In the genomic region with DNA sequence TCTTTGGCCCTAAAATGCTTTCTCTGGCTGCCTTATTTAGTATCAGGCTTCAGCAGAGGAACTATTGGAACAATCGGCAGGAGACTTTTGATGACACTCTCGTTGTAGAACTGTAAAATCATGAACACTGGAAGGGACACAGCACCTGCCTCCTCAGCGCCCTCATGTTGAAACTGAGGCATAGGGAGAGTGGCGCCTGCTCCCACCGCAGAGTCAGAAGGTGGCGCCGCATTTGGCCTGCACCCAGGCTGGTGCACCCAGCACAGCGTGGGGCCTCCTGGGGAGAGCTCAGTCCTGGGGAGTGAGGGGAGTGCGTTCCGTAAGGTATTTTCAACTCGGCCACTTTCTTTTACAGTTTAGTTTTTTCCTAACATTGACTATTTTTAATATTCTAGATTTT, we compare ENCODE assay signal across 2 cellular contexts.
TF ChIP-seq lines count a peak whose summit lies in the region.

No MANE protein-coding gene starts in this region.

TF ChIP-seq in GM23338, 12 proteins besides CTCF, POLR2A, EP300 and RAD21 (continues in another document):
- TF ChIP-seq POLR2AphosphoS5 (IDR thresholded peaks at IDR 0.05; ENCODE audit: low read depth) (no peak), ZNF114 (CRISPR knock-in tag; IDR thresholded peaks at IDR 0.05) (no peak), ETS1 (IDR thresholded peaks at IDR 0.05) (no peak), NANOG (IDR thresholded peaks at IDR 0.05; ENCODE audit: borderline replicate concordance) (no peak), EZH2 (IDR thresholded peaks at IDR 0.05; ENCODE audit: low read depth, unreplicated experiment) (no peak), REST (IDR thresholded peaks at IDR 0.05; ENCODE audit: unreplicated experiment) (no peak), STAT1 (IDR thresholded peaks at IDR 0.05; ENCODE audit: unreplicated experiment) (no peak), ZNF331 (CRISPR knock-in tag; IDR thresholded peaks at IDR 0.05; ENCODE audit: low read depth) (no peak), EZH2phosphoT487 (IDR thresholded peaks at IDR 0.05; ENCODE audit: unreplicated experiment) (no peak)
- TF ChIP-seq, protein P1, sequence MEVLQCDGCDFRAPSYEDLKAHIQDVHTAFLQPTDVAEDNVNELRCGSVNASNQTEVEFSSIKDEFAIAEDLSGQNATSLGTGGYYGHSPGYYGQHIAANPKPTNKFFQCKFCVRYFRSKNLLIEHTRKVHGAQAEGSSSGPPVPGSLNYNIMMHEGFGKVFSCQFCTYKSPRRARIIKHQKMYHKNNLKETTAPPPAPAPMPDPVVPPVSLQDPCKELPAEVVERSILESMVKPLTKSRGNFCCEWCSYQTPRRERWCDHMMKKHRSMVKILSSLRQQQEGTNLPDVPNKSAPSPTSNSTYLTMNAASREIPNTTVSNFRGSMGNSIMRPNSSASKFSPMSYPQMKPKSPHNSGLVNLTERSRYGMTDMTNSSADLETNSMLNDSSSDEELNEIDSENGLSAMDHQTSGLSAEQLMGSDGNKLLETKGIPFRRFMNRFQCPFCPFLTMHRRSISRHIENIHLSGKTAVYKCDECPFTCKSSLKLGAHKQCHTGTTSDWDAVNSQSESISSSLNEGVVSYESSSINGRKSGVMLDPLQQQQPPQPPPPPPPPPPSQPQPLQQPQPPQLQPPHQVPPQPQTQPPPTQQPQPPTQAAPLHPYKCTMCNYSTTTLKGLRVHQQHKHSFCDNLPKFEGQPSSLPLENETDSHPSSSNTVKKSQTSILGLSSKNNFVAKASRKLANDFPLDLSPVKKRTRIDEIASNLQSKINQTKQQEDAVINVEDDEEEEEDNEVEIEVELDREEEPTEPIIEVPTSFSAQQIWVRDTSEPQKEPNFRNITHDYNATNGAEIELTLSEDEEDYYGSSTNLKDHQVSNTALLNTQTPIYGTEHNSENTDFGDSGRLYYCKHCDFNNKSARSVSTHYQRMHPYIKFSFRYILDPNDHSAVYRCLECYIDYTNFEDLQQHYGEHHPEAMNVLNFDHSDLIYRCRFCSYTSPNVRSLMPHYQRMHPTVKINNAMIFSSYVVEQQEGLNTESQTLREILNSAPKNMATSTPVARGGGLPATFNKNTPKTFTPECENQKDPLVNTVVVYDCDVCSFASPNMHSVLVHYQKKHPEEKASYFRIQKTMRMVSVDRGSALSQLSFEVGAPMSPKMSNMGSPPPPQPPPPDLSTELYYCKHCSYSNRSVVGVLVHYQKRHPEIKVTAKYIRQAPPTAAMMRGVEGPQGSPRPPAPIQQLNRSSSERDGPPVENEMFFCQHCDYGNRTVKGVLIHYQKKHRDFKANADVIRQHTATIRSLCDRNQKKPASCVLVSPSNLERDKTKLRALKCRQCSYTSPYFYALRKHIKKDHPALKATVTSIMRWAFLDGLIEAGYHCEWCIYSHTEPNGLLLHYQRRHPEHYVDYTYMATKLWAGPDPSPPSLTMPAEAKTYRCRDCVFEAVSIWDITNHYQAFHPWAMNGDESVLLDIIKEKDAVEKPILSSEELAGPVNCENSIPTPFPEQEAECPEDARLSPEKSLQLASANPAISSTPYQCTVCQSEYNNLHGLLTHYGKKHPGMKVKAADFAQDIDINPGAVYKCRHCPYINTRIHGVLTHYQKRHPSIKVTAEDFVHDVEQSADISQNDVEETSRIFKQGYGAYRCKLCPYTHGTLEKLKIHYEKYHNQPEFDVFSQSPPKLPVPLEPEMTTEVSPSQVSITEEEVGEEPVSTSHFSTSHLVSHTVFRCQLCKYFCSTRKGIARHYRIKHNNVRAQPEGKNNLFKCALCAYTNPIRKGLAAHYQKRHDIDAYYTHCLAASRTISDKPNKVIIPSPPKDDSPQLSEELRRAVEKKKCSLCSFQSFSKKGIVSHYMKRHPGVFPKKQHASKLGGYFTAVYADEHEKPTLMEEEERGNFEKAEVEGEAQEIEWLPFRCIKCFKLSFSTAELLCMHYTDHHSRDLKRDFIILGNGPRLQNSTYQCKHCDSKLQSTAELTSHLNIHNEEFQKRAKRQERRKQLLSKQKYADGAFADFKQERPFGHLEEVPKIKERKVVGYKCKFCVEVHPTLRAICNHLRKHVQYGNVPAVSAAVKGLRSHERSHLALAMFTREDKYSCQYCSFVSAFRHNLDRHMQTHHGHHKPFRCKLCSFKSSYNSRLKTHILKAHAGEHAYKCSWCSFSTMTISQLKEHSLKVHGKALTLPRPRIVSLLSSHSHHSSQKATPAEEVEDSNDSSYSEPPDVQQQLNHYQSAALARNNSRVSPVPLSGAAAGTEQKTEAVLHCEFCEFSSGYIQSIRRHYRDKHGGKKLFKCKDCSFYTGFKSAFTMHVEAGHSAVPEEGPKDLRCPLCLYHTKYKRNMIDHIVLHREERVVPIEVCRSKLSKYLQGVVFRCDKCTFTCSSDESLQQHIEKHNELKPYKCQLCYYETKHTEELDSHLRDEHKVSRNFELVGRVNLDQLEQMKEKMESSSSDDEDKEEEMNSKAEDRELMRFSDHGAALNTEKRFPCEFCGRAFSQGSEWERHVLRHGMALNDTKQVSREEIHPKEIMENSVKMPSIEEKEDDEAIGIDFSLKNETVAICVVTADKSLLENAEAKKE (CRISPR knock-in tag; IDR thresholded peaks at IDR 0.05) = no peak

TF ChIP-seq in WTC11, 78 proteins besides CTCF, POLR2A, EP300 and RAD21:
- TF ChIP-seq, protein P2, sequence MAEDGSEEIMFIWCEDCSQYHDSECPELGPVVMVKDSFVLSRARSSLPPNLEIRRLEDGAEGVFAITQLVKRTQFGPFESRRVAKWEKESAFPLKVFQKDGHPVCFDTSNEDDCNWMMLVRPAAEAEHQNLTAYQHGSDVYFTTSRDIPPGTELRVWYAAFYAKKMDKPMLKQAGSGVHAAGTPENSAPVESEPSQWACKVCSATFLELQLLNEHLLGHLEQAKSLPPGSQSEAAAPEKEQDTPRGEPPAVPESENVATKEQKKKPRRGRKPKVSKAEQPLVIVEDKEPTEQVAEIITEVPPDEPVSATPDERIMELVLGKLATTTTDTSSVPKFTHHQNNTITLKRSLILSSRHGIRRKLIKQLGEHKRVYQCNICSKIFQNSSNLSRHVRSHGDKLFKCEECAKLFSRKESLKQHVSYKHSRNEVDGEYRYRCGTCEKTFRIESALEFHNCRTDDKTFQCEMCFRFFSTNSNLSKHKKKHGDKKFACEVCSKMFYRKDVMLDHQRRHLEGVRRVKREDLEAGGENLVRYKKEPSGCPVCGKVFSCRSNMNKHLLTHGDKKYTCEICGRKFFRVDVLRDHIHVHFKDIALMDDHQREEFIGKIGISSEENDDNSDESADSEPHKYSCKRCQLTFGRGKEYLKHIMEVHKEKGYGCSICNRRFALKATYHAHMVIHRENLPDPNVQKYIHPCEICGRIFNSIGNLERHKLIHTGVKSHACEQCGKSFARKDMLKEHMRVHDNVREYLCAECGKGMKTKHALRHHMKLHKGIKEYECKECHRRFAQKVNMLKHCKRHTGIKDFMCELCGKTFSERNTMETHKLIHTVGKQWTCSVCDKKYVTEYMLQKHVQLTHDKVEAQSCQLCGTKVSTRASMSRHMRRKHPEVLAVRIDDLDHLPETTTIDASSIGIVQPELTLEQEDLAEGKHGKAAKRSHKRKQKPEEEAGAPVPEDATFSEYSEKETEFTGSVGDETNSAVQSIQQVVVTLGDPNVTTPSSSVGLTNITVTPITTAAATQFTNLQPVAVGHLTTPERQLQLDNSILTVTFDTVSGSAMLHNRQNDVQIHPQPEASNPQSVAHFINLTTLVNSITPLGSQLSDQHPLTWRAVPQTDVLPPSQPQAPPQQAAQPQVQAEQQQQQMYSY (CRISPR knock-in tag; IDR thresholded peaks at IDR 0.05) = no peak
- TF ChIP-seq ETV6 (CRISPR knock-in tag; IDR thresholded peaks at IDR 0.05) (no peak), ERG (CRISPR knock-in tag; IDR thresholded peaks at IDR 0.05) (no peak)
